ENCODE assay signal across 23 cellular contexts in genomic region chr9:38335686-38336085, GRCh38.
"Had no signal": no experiment of that assay in that cellular context is flagged by ENCODE, and none has a peak within 500 bp of the region (broad histone marks: within the 10 kb centered on the region; RNA-seq: fewer than 3 reads in every experiment).

No MANE protein-coding gene starts in this region.

- H3K27me3 ChIP-seq: adrenal gland had no signal

- H3K36me3 ChIP-seq: adrenal gland, MG63 had no signal

- H3K9me3 ChIP-seq: adrenal gland, MG63 had no signal

- H3K4me1 Mint-ChIP-seq: activated T-helper 17 cell treated with anti-CD3 and anti-CD28 coated beads, Interleukin-2, amount 50 U/mL, for 72 hours; T-cell had no signal

- H3K4me3 Mint-ChIP-seq: activated CD4-positive, alpha-beta memory T cell treated with anti-CD3 and anti-CD28 coated beads for 36 hours; activated CD4-positive, alpha-beta T cell treated with anti-CD3 and anti-CD28 coated beads, Interleukin-2, amount 10 ng/mL, durations not matched to agents 7 days and 5 days; activated naive CD8-positive, alpha-beta T cell treated with anti-CD3 and anti-CD28 coated beads, Interleukin-2, amount 10 ng/mL, durations not matched to agents 7 days and 5 days; activated T-cell treated with anti-CD3 and anti-CD28 coated beads, Interleukin-2, amount 50 U/mL, for 4 hours; activated T-helper 17 cell treated with anti-CD3 and anti-CD28 coated beads, Interleukin-2, amount 50 U/mL, for 72 hours; T-cell had no signal

- H3K27ac Mint-ChIP-seq: activated CD4-positive, alpha-beta memory T cell treated with anti-CD3 and anti-CD28 coated beads for 36 hours; activated CD4-positive, alpha-beta T cell treated with anti-CD3 and anti-CD28 coated beads, Interleukin-2, amount 10 ng/mL, durations not matched to agents 7 days and 5 days; activated naive CD8-positive, alpha-beta T cell treated with anti-CD3 and anti-CD28 coated beads, Interleukin-2, amount 10 ng/mL, durations not matched to agents 7 days and 5 days; activated T-helper 17 cell treated with anti-CD3 and anti-CD28 coated beads, Interleukin-2, amount 50 U/mL, for 72 hours; T-cell had no signal

- H3K9me3 Mint-ChIP-seq: activated CD4-positive, alpha-beta memory T cell treated with anti-CD3 and anti-CD28 coated beads for 36 hours; activated CD4-positive, alpha-beta T cell treated with anti-CD3 and anti-CD28 coated beads, Interleukin-2, amount 10 ng/mL, durations not matched to agents 7 days and 5 days; activated naive CD8-positive, alpha-beta T cell treated with anti-CD3 and anti-CD28 coated beads, Interleukin-2, amount 10 ng/mL, durations not matched to agents 7 days and 5 days; activated T-cell treated with anti-CD3 and anti-CD28 coated beads, Interleukin-2, amount 50 U/mL, for 4 hours; activated T-helper 17 cell treated with anti-CD3 and anti-CD28 coated beads, Interleukin-2, amount 50 U/mL, for 72 hours had no signal

- ATAC-seq: activated T-cell treated with anti-CD3 and anti-CD28 coated beads, Interleukin-2, amount 50 U/mL, for 4 hours; activated T-helper 17 cell treated with anti-CD3 and anti-CD28 coated beads, Interleukin-2, amount 50 U/mL, for 72 hours; Panc1; T-cell had no signal

- DNase-seq: activated CD4-positive, alpha-beta memory T cell treated with anti-CD3 and anti-CD28 coated beads for 36 hours; activated CD4-positive, alpha-beta T cell treated with anti-CD3 and anti-CD28 coated beads, Interleukin-2, amount 10 ng/mL, durations not matched to agents 7 days and 5 days; activated CD4-positive, CD25-positive, alpha-beta regulatory T cell; activated naive CD4-positive, alpha-beta T cell treated with anti-CD3 and anti-CD28 coated beads, Interleukin-2, amount 50 U/mL, for 16 hours; activated naive CD8-positive, alpha-beta T cell treated with anti-CD3 and anti-CD28 coated beads, Interleukin-2, amount 10 ng/mL, durations not matched to agents 7 days and 5 days; activated T-cell treated with anti-CD3 and anti-CD28 coated beads, Interleukin-2, amount 50 U/mL, for 4 hours; anterior cingulate cortex; MG63; MV-4-11; NCI-H2029; NCI-H2107; NCI-H510A treated with DMSO at 0.1 percent for 48 hours; NCI-H774; NK-92 treated with Interleukin-12 subunit alpha and Interleukin-12 subunit beta, amount 100 ng/mL, for 24 hours; OCI-M1; RPMI8226; T-cell had no signal

- H3K36me3 Mint-ChIP-seq: activated CD4-positive, alpha-beta memory T cell treated with anti-CD3 and anti-CD28 coated beads for 36 hours; activated naive CD8-positive, alpha-beta T cell treated with anti-CD3 and anti-CD28 coated beads, Interleukin-2, amount 10 ng/mL, durations not matched to agents 7 days and 5 days; T-cell had no signal

- H3K4me2 ChIP-seq: KMS-11 had no signal

- H3K27ac ChIP-seq: adrenal gland, KMS-11, SK-N-MC, VCaP had no signal

- H3K27me3 Mint-ChIP-seq: activated CD4-positive, alpha-beta T cell treated with anti-CD3 and anti-CD28 coated beads, Interleukin-2, amount 10 ng/mL, durations not matched to agents 7 days and 5 days had no signal

- H3K4me3 ChIP-seq: adrenal gland, MG63, SK-N-MC had no signal
